ENCODE assay signal across 1 cellular context in the genomic region with DNA sequence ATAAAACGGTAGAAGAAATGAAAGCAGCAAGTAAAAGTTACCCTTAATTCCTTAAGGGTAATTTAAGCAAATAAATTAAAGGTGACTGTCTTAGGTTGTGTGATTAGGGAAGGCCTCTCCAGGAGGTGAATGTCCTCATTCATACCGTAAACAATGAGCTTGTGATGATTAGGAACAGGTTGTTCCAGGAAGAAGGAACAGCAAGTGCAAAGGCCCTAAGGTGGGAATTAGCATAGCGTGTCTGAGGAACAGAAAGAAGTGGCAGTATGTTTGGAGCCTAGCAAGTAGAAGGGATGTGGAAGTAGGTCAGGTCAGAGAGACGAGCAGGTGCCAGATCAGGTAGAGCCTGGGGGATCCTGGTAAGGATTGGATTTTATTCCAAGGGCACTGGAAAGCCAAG.
TF ChIP-seq lines count a peak whose summit lies in the region.

No MANE protein-coding gene starts in this region.

TF ChIP-seq in SK-N-SH, 30 proteins besides CTCF, POLR2A, EP300 and RAD21 (continued from another document):
- no peak for TF ChIP-seq REST (IDR thresholded peaks at IDR 0.05; ENCODE audit: low read depth, low read length)
- TF ChIP-seq RXRA (IDR thresholded peaks at IDR 0.05; ENCODE audit: borderline replicate concordance, low read depth): no peak
- no peak for TF ChIP-seq GABPA (IDR thresholded peaks at IDR 0.05; ENCODE audit: low read depth)
- no peak for TF ChIP-seq POLR2AphosphoS5 (IDR thresholded peaks at IDR 0.05; ENCODE audit: low read depth, low read length)
- TF ChIP-seq MXI1 (IDR thresholded peaks at IDR 0.05; ENCODE audit: low read depth, low read length): no peak
- TF ChIP-seq RCOR1 (IDR thresholded peaks at IDR 0.05; ENCODE audit: low read length): no peak
- no peak for TF ChIP-seq MEF2A (IDR thresholded peaks at IDR 0.05; ENCODE audit: borderline replicate concordance, low read depth)
- TF ChIP-seq TAF1 (IDR thresholded peaks at IDR 0.05; ENCODE audit: borderline replicate concordance, low read depth, low read length): no peak
- TF ChIP-seq, protein P1, sequence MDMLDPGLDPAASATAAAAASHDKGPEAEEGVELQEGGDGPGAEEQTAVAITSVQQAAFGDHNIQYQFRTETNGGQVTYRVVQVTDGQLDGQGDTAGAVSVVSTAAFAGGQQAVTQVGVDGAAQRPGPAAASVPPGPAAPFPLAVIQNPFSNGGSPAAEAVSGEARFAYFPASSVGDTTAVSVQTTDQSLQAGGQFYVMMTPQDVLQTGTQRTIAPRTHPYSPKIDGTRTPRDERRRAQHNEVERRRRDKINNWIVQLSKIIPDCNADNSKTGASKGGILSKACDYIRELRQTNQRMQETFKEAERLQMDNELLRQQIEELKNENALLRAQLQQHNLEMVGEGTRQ (IDR thresholded peaks at IDR 0.05; ENCODE audit: borderline replicate concordance, low read depth, low read length): no peak
- no peak for TF ChIP-seq NFIC (IDR thresholded peaks at IDR 0.05; ENCODE audit: borderline replicate concordance)
- TF ChIP-seq TEAD4 (IDR thresholded peaks at IDR 0.05; ENCODE audit: borderline replicate concordance, insufficient read depth): no peak
TF ChIP-seq in SK-N-SH: peak in this region for 0.
